ENCODE assay signal across 30 cellular contexts in genomic region chr11:1022411-1022810, GRCh38. TPM values are rescaled to one million over a fixed set of nuclear protein-coding genes. Genes with fewer than 3 reads are reported as not detected.
"Had no signal": no experiment of that assay in that cellular context is flagged by ENCODE, and none has a peak within 500 bp of the region (broad histone marks: within the 10 kb centered on the region; RNA-seq: fewer than 3 reads in every experiment).

No MANE protein-coding gene starts in this region.

- H3K4me3 Mint-ChIP-seq: activated CD8-positive, alpha-beta T cell treated with anti-CD3 and anti-CD28 coated beads for 36 hours; activated naive CD8-positive, alpha-beta T cell; activated T-cell treated with anti-CD3 and anti-CD28 coated beads, Interleukin-2, amount 50 U/mL, for 4 hours; activated T-helper 17 cell treated with anti-CD3 and anti-CD28 coated beads, Interleukin-2, amount 50 U/mL, for 72 hours; central memory CD8-positive, alpha-beta T cell; dendritic cell treated with granulocyte-macrophage colony-stimulating factor and Interleukin-4, amounts not matched to agents 40 ng/mL and 50 ng/mL, for 4 days; endodermal cell had no signal

- H3K9me3 Mint-ChIP-seq: activated T-cell treated with anti-CD3 and anti-CD28 coated beads, Interleukin-2, amount 50 U/mL, for 4 hours had no signal

- ATAC-seq: activated CD8-positive, alpha-beta T cell treated with anti-CD3 and anti-CD28 coated beads for 36 hours; activated T-cell treated with anti-CD3 and anti-CD28 coated beads, Interleukin-2, amount 50 U/mL, for 4 hours; activated T-helper 17 cell treated with anti-CD3 and anti-CD28 coated beads, Interleukin-2, amount 50 U/mL, for 72 hours; foreskin keratinocyte; gastrocnemius medialis had no signal

- DNase-seq: activated CD4-positive, alpha-beta T cell treated with anti-CD3 and anti-CD28 coated beads for 48 hours; activated CD4-positive, alpha-beta T cell treated with anti-CD3 and anti-CD28 coated beads, Interleukin-2, amount 50 U/mL, for 1 hour; activated CD4-positive, alpha-beta T cell treated with anti-CD3 and anti-CD28 coated beads, Interleukin-2, amount 50 U/mL, for 48 hours; activated CD8-positive, alpha-beta memory T cell treated with anti-CD3 and anti-CD28 coated beads for 24 hours; activated CD8-positive, alpha-beta T cell treated with anti-CD3 and anti-CD28 coated beads for 36 hours; activated effector memory CD4-positive, alpha-beta T cell treated with Interleukin-2 at 50 U/mL for 16 hours; activated gamma-delta T cell treated with Interleukin-2 at 50 U/mL for 16 hours; activated naive CD4-positive, alpha-beta T cell treated with anti-CD3 and anti-CD28 coated beads, Interleukin-2, amount 50 U/mL, for 16 hours; activated naive CD4-positive, alpha-beta T cell treated with Interleukin-2 at 50 U/mL for 16 hours; activated T-cell treated with anti-CD3 and anti-CD28 coated beads, Interleukin-2, amount 50 U/mL, for 4 hours; amniotic stem cell; anterior cingulate cortex; brain microvascular endothelial cell; dorsolateral prefrontal cortex; effector memory CD4-positive, alpha-beta T cell; endodermal cell; erythroblast; foreskin keratinocyte; gastrocnemius medialis; T-helper 2 cell had no signal

- H3K4me1 Mint-ChIP-seq: endodermal cell had no signal

- H3K27me3 Mint-ChIP-seq: activated CD8-positive, alpha-beta T cell treated with anti-CD3 and anti-CD28 coated beads for 36 hours; activated naive CD8-positive, alpha-beta T cell; activated T-helper 17 cell treated with anti-CD3 and anti-CD28 coated beads, Interleukin-2, amount 50 U/mL, for 72 hours; central memory CD8-positive, alpha-beta T cell; dendritic cell treated with granulocyte-macrophage colony-stimulating factor and Interleukin-4, amounts not matched to agents 40 ng/mL and 50 ng/mL, for 4 days had no signal

- H3K4me3 ChIP-seq: coronary artery, dorsolateral prefrontal cortex, esophagus muscularis mucosa, gastrocnemius medialis had no signal

- H3K27ac Mint-ChIP-seq: activated CD8-positive, alpha-beta T cell treated with anti-CD3 and anti-CD28 coated beads for 36 hours; activated naive CD8-positive, alpha-beta T cell; activated T-helper 17 cell treated with anti-CD3 and anti-CD28 coated beads, Interleukin-2, amount 50 U/mL, for 72 hours; dendritic cell treated with granulocyte-macrophage colony-stimulating factor and Interleukin-4, amounts not matched to agents 40 ng/mL and 50 ng/mL, for 4 days; endodermal cell had no signal

- H3K9me3 ChIP-seq: esophagus muscularis mucosa, gastrocnemius medialis had no signal

- H3K27me3 ChIP-seq: brain microvascular endothelial cell, dorsolateral prefrontal cortex, esophagus muscularis mucosa, foreskin keratinocyte, gastrocnemius medialis had no signal

- H3K36me3 ChIP-seq: brain microvascular endothelial cell, gastrocnemius medialis had no signal

- H3K4me1 ChIP-seq: esophagus muscularis mucosa, foreskin keratinocyte, gastrocnemius medialis had no signal

- H3K27ac ChIP-seq: brain microvascular endothelial cell, coronary artery, dorsolateral prefrontal cortex, esophagus muscularis mucosa, foreskin keratinocyte, gastrocnemius medialis had no signal

RNA-seq across cellular contexts. Expression of gene MUC6, which starts 14.1 kb away (rescaled TPM):
- total RNA-seq: activated CD8-positive, alpha-beta T cell treated with anti-CD3 and anti-CD28 coated beads for 36 hours; activated T-helper 17 cell treated with anti-CD3 and anti-CD28 coated beads, Interleukin-2, amount 50 U/mL, for 72 hours; astrocyte; bronchial epithelial cell; cardiac septum; dorsolateral prefrontal cortex; esophagus muscularis mucosa; foreskin keratinocyte; gastrocnemius medialis; T-helper 1 cell treated with Interleukin-12 subunit alpha and Interleukin-12 subunit beta and Interleukin-4 antibody, amounts not matched to agents 30 ng/mL and 1 ng/mL, for 36 hours had no signal

RNA-seq across cellular contexts. Expression of gene MUC2, which starts 52.3 kb away (rescaled TPM):
- total RNA-seq: activated CD8-positive, alpha-beta T cell treated with anti-CD3 and anti-CD28 coated beads for 36 hours; activated T-helper 17 cell treated with anti-CD3 and anti-CD28 coated beads, Interleukin-2, amount 50 U/mL, for 72 hours; astrocyte; bronchial epithelial cell; endodermal cell; foreskin keratinocyte; T-helper 1 cell treated with Interleukin-12 subunit alpha and Interleukin-12 subunit beta and Interleukin-4 antibody, amounts not matched to agents 30 ng/mL and 1 ng/mL, for 36 hours had no signal
